Comparison of ENCODE assay signal across 23 cellular contexts in the genomic region with DNA sequence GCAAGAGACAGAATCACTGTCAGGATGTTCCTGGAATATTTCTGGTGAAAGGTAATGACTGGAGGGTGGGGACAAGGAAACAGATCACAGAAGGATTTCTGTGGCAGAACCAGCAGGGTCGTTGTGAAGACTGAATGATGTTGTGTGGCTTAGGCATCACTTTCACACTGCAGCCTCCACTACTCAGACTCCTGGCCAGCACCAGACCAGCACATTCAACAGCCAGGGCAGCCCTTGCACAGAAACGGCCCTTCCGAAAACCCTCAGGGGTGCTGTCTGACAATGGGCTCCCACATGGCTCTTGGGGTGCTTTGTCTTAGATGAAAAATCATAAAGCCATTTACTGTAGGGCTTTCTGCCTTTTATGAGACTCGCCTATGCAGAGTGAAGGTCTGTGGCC. TPM values are rescaled to one million over a fixed set of nuclear protein-coding genes. Genes with fewer than 3 reads are reported as not detected.
"Had no signal": no experiment of that assay in that cellular context is flagged by ENCODE, and none has a peak within 500 bp of the region (broad histone marks: within the 10 kb centered on the region; RNA-seq: fewer than 3 reads in every experiment).

No MANE protein-coding gene starts in this region.

- H3K27ac Mint-ChIP-seq: IgD-negative memory B cell had no signal

- H3K27me3 Mint-ChIP-seq: IgD-negative memory B cell had no signal

- H3K27ac ChIP-seq: HL-60 had no signal

- DNase-seq: MV-4-11, NCI-H1048, NCI-H1105, NCI-H1417, NCI-H1436 treated with DMSO at 0.1 percent for 48 hours, NCI-H1694, NCI-H187 treated with DMSO at 0.1 percent for 48 hours, NCI-H2029 treated with DMSO at 0.1 percent for 48 hours, NCI-H2227 treated with DMSO at 0.1 percent for 48 hours, NCI-H524 treated with DMSO at 0.1 percent for 48 hours, NCI-H69, NCI-H774, Right ventricle myocardium superior, RPMI8226, SIG-M5, SK-N-SH had no signal

- H3K4me3 ChIP-seq: K562 had no signal

- ATAC-seq: K562 had no signal

- H3K4me3 Mint-ChIP-seq: IgD-negative memory B cell had no signal

- H3K9me3 ChIP-seq: SK-N-SH had no signal

- H3K9me3 Mint-ChIP-seq: IgD-negative memory B cell had no signal

RNA-seq across cellular contexts. Expression of a gene that starts 3.8 kb away (rescaled TPM):
- total RNA-seq: NCI-H460 had no signal

RNA-seq across cellular contexts. Expression of a gene that starts 16.7 kb away (rescaled TPM):
- total RNA-seq: LHCN-M2, NCI-H460, Right ventricle myocardium superior, SK-MEL-5 had no signal

RNA-seq across cellular contexts. Expression of a gene that starts 46.0 kb away (rescaled TPM):
- total RNA-seq: K562, LHCN-M2, MCF 10A, NCI-H460, SK-MEL-5 had no signal
